In genomic region chr15:89750560-89751542, GRCh38 we compare ENCODE assay signal across 1 cellular context.
TF ChIP-seq lines count a peak whose summit lies in the region.

TSS of gene MESP1 (minus strand) at chr15:89751249. CDS start at chr15:89751231, 18 bp downstream.

TF ChIP-seq in K562, 482 proteins besides CTCF, POLR2A, EP300 and RAD21 (continued from another document and continues in another):
- TF ChIP-seq CLOCK (CRISPR knock-in tag; IDR thresholded peaks at IDR 0.05; ENCODE audit: borderline replicate concordance): no peak
- TF ChIP-seq SAP30 (IDR thresholded peaks at IDR 0.05; ENCODE audit: borderline replicate concordance, insufficient read depth, low read depth, low read length, poor library complexity, severe bottlenecking): no peak
- no peak for TF ChIP-seq ELF4 (CRISPR knock-in tag; IDR thresholded peaks at IDR 0.05)
- no peak for TF ChIP-seq MEF2D (tag; conservative IDR thresholded peaks at IDR 0.05; ENCODE audit: low read depth)
- peak; percentile 73; the same call in 1 of the 2 replicates for TF ChIP-seq KAT7 (CRISPR knock-in tag; IDR thresholded peaks at IDR 0.05; ENCODE audit: borderline replicate concordance)
- TF ChIP-seq ETV6 (IDR thresholded peaks at IDR 0.05; ENCODE audit: borderline replicate concordance in 1 of 2, low read depth in 2 of 2, low read length in 1 of 2): no peak
- TF ChIP-seq ETV6 (CRISPR knock-in tag; IDR thresholded peaks at IDR 0.05; ENCODE audit: borderline replicate concordance): no peak
- peak; percentile 48 for TF ChIP-seq KDM5B (IDR thresholded peaks at IDR 0.05; ENCODE audit: insufficient replicate concordance, low read depth, low read length)
- no peak for TF ChIP-seq ZNF780A (CRISPR knock-in tag; IDR thresholded peaks at IDR 0.05)
- no peak for TF ChIP-seq ZNF232 (CRISPR knock-in tag; IDR thresholded peaks at IDR 0.05)
- TF ChIP-seq TCF7 (IDR thresholded peaks at IDR 0.05; ENCODE audit: borderline replicate concordance): no peak
- peak; percentile 53 for TF ChIP-seq ZNF511 (CRISPR knock-in tag; IDR thresholded peaks at IDR 0.05)
- no peak for TF ChIP-seq NCOA4 (IDR thresholded peaks at IDR 0.05; ENCODE audit: partially characterized antibody)
- no peak for TF ChIP-seq FOXJ2 (tag; IDR thresholded peaks at IDR 0.05)
- TF ChIP-seq EHMT2 (IDR thresholded peaks at IDR 0.05): no peak
- peak; percentile 48 for TF ChIP-seq GATAD2B (IDR thresholded peaks at IDR 0.05; ENCODE audit: borderline replicate concordance)
- TF ChIP-seq TAF15 (IDR thresholded peaks at IDR 0.05; ENCODE audit: low read depth, low read length): no peak
- no peak for TF ChIP-seq NFYB (IDR thresholded peaks at IDR 0.05; ENCODE audit: extremely low read depth, insufficient read length)
- no peak; the same call in 1 of the 2 replicates for TF ChIP-seq RBM14 (IDR thresholded peaks at IDR 0.05; ENCODE audit: borderline replicate concordance, insufficient read depth, low read depth, low read length)
- TF ChIP-seq CXXC5 (CRISPR knock-in tag; IDR thresholded peaks at IDR 0.05): peak; percentile 88
- no peak for TF ChIP-seq ZBTB8A (IDR thresholded peaks at IDR 0.05; ENCODE audit: partially characterized antibody)
- peak; percentile 97 for TF ChIP-seq NRF1 (conservative IDR thresholded peaks at IDR 0.05 in 1 of 2, IDR thresholded peaks at IDR 0.05 in 1 of 2)
- TF ChIP-seq MLLT1 (IDR thresholded peaks at IDR 0.05): no peak
- TF ChIP-seq PHB2 (IDR thresholded peaks at IDR 0.05; ENCODE audit: low read depth): no peak
- no peak for TF ChIP-seq CAMTA2 (CRISPR knock-in tag; conservative IDR thresholded peaks at IDR 0.05)
- no peak for TF ChIP-seq BRF2 (IDR thresholded peaks at IDR 0.05; ENCODE audit: borderline replicate concordance, insufficient read depth, insufficient read length)
- no peak for TF ChIP-seq NR2C1 (IDR thresholded peaks at IDR 0.05)
- TF ChIP-seq NR2C1 (tag; IDR thresholded peaks at IDR 0.05): no peak
- no peak for TF ChIP-seq DDX20 (tag; IDR thresholded peaks at IDR 0.05; ENCODE audit: low read depth)
- TF ChIP-seq MYBL2 (IDR thresholded peaks at IDR 0.05; ENCODE audit: low read depth): no peak
- no peak for TF ChIP-seq MYBL2 (CRISPR knock-in tag; IDR thresholded peaks at IDR 0.05; ENCODE audit: borderline replicate concordance)
- peak in 1 of 2 experiments; percentile 35; a peak in 1 of 3 replicates for TF ChIP-seq CBX3 (IDR thresholded peaks at IDR 0.05; ENCODE audit: borderline replicate concordance in 1 of 2, low read length in 2 of 2)
- TF ChIP-seq OTX1 (CRISPR knock-in tag; IDR thresholded peaks at IDR 0.05): no peak
- TF ChIP-seq E2F3 (CRISPR knock-in tag; IDR thresholded peaks at IDR 0.05): peak; percentile 86
- no peak for TF ChIP-seq MNT (conservative IDR thresholded peaks at IDR 0.05)
- TF ChIP-seq CREB3 (tag; conservative IDR thresholded peaks at IDR 0.05; ENCODE audit: low read depth): no peak
- no peak; the same call in 1 of the 2 replicates for TF ChIP-seq NR1H2 (CRISPR knock-in tag; IDR thresholded peaks at IDR 0.05)
- TF ChIP-seq DIDO1 (tag; IDR thresholded peaks at IDR 0.05; ENCODE audit: low read depth): no peak
- TF ChIP-seq SIX5 (IDR thresholded peaks at IDR 0.05; ENCODE audit: borderline replicate concordance in 1 of 2, insufficient read depth in 1 of 2, low read depth in 1 of 2, low read length in 2 of 2): no peak
- TF ChIP-seq CBX5 (IDR thresholded peaks at IDR 0.05; ENCODE audit: borderline replicate concordance, low read depth): no peak
- TF ChIP-seq ZFP30 (CRISPR knock-in tag; IDR thresholded peaks at IDR 0.05; ENCODE audit: borderline replicate concordance): no peak
- no peak for TF ChIP-seq CHD7 (IDR thresholded peaks at IDR 0.05; ENCODE audit: low read depth, low read length)
- TF ChIP-seq L3MBTL2 (IDR thresholded peaks at IDR 0.05): peak; percentile 94
- TF ChIP-seq ZNF12 (CRISPR knock-in tag; IDR thresholded peaks at IDR 0.05): peak; percentile 73
